19 cellular contexts compared by ENCODE assay signal in the genomic region with DNA sequence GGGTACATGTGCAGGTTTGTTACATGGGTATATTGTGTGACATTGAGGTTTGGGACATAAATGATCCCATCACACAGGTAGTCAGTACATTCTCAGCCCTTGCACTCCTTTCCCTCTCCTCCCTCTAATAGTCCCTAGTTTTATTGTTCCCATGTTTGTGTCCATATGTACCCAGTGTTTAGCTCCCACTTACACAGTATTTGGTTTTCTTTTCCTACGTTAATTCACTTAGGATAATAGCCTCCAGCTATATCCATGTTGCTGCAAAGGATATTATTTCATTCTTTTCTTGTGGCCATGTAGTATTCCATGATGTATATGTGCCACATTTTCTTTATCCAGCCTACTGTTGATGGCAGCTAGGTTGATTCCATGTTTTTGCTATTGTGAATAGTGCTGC. TPM values are rescaled to one million over a fixed set of nuclear protein-coding genes. Genes with fewer than 3 reads are reported as not detected.
A peak's percentile ranks its signal among the peaks of the same experiment; 100 is the strongest.
DNase-seq lines count a peak whose midpoint lies in the region; ATAC-seq and TF ChIP-seq lines count a peak whose summit lies in the region.
"Had no signal": no experiment of that assay in that cellular context is flagged by ENCODE, and none has a peak within 500 bp of the region (broad histone marks: within the 10 kb centered on the region; RNA-seq: fewer than 3 reads in every experiment).

No MANE protein-coding gene starts in this region.

- H3K4me1 Mint-ChIP-seq in mesothelial cell of epicardium, result peaks cover 42% of the 10 kb centered on the region

- H3K4me3 Mint-ChIP-seq in mesothelial cell of epicardium, result no peak overlapping the region
- H3K4me3 Mint-ChIP-seq: CD8-positive, alpha-beta T cell had no signal

- H3K36me3 ChIP-seq in cardiac muscle cell (no peaks in the 10 kb centered on the region), RWPE2 (ENCODE audit: low read depth) (no peaks in the 10 kb centered on the region; the same call in 1 of the 2 replicates)

- TF ChIP-seq CTCF in cardiac muscle cell (IDR thresholded peaks at IDR 0.05; ENCODE audit: low read depth, low read length) (no peak), RWPE2 (IDR thresholded peaks at IDR 0.05; ENCODE audit: poor library complexity, severe bottlenecking) (no peak), mesothelial cell of epicardium (IDR thresholded peaks at IDR 0.05; ENCODE audit: unreplicated experiment) (no peak)

- no peaks in the 10 kb centered on the region for H3K9me3 Mint-ChIP-seq in mesothelial cell of epicardium
- H3K9me3 Mint-ChIP-seq: CD8-positive, alpha-beta T cell had no signal

- H3K36me3 Mint-ChIP-seq in mesothelial cell of epicardium, result no peaks in the 10 kb centered on the region

- H3K27ac ChIP-seq in cardiac muscle cell (peak overlapping the region; percentile 85), RWPE2 (ENCODE audit: poor library complexity, severe bottlenecking) (peak overlapping the region; percentile 45)
- H3K27ac ChIP-seq: A549, PC-9, SJCRH30 had no signal

- peak; percentile 9; the same call in 1 of the 3 replicates for ATAC-seq in RWPE2 (ENCODE audit: low read depth)
- ATAC-seq in HG02884 (IDR thresholded peaks at IDR 0.05; ENCODE audit: unreplicated experiment), result no peak
- ATAC-seq in GM21381 (IDR thresholded peaks at IDR 0.05; ENCODE audit: unreplicated experiment), result no peak
- ATAC-seq in GM21447 (IDR thresholded peaks at IDR 0.05; ENCODE audit: unreplicated experiment), result no peak
- ATAC-seq: A549; CD8-positive, alpha-beta T cell had no signal

- intact Hi-C loops in cardiac septum (cut with DNase I), result no loop called here

- H3K27me3 Mint-ChIP-seq in mesothelial cell of epicardium (ENCODE audit: low read depth), result no peaks in the 10 kb centered on the region

- H3K4me1 ChIP-seq in cardiac muscle cell (ENCODE audit: low read depth), result peaks cover 29% of the 10 kb centered on the region
- peaks cover 17% of the 10 kb centered on the region for H3K4me1 ChIP-seq in RWPE2 (ENCODE audit: insufficient read depth, poor library complexity, severe bottlenecking)

- no peaks in the 10 kb centered on the region for H3K9me3 ChIP-seq in cardiac muscle cell (ENCODE audit: low read depth)
- H3K9me3 ChIP-seq in RWPE2 (ENCODE audit: severe bottlenecking), result no peaks in the 10 kb centered on the region
- H3K9me3 ChIP-seq: A549 had no signal

- H3K27ac Mint-ChIP-seq in mesothelial cell of epicardium, result peak overlapping the region; percentile 7

- DNase-seq in cardiac muscle cell (ENCODE audit: low read depth in 1 of 2, low spot score in 1 of 2), result no peak
- no peak for DNase-seq in cardiac septum (ENCODE audit: low spot score)
- DNase-seq in RWPE2 (ENCODE audit: low spot score), result no peak
- DNase-seq in mesothelial cell of epicardium (ENCODE audit: low spot score in 2 of 2, unreplicated experiment in 2 of 2), result no peak
- DNase-seq: Calu3; CD8-positive, alpha-beta T cell; GF-D8; H7; NCI-H1105; NCI-H1694; NCI-H2107; NCI-H510A; NCI-H774; PC-9; SJCRH30 had no signal

- H3K27me3 ChIP-seq in cardiac muscle cell (no peaks in the 10 kb centered on the region), RWPE2 (ENCODE audit: insufficient read depth, poor library complexity, severe bottlenecking) (no peaks in the 10 kb centered on the region)
- H3K27me3 ChIP-seq: SJCRH30 had no signal

- H3K4me3 ChIP-seq in cardiac muscle cell (no peak overlapping the region), RWPE2 (ENCODE audit: severe bottlenecking) (no peak overlapping the region)
- H3K4me3 ChIP-seq: A549, PC-9, SJCRH30 had no signal

RNA-seq across cellular contexts. Expression of a gene that starts 27.4 kb away (rescaled TPM):
- total RNA-seq in cardiac muscle cell (7.5 and 20.3 TPM in 2 replicates), cardiac septum (18.4 TPM), mesothelial cell of epicardium (50.4 to 54.4 TPM (median 53.7 TPM) in 3 replicates)
- 13.2 and 15.0 TPM in 2 replicates for polyA plus RNA-seq in cardiac muscle cell
